Comparison of ENCODE assay signal across 1 cellular context in genomic region chr19:5355076-5355475, GRCh38.
TF ChIP-seq lines count a peak whose summit lies in the region.

No MANE protein-coding gene starts in this region.

TF ChIP-seq in WTC11, 78 proteins besides CTCF, POLR2A, EP300 and RAD21 (continued from another document):
- no peak for TF ChIP-seq ZNF532 (CRISPR knock-in tag; IDR thresholded peaks at IDR 0.05; ENCODE audit: borderline replicate concordance)
- no peak for TF ChIP-seq FOXJ3 (CRISPR knock-in tag; IDR thresholded peaks at IDR 0.05; ENCODE audit: borderline replicate concordance)
- TF ChIP-seq NR2C2 (CRISPR knock-in tag; IDR thresholded peaks at IDR 0.05): no peak
- TF ChIP-seq RELA (CRISPR knock-in tag; IDR thresholded peaks at IDR 0.05; ENCODE audit: borderline replicate concordance): no peak
